In the genomic region with DNA sequence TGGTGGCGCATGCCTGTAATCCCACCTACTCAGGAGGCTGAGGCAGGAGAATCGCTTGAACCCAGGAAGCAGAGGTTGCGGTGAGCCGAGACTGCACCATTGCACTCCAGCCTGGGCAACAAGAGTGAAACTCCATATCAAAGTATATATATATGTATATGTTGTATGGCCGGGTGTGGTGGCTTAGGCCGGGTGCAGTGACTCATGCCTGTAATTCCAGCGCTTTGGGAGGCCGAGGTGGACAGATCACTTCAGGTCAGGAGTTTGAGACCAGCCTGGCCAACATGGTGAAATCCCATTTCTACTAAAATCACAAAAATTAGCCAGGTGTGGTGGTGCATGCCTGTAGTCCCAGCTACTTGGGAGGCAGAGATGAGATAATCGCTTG, we compare ENCODE assay signal across 2 cellular contexts. TPM values are rescaled to one million over a fixed set of nuclear protein-coding genes. Genes with fewer than 3 reads are reported as not detected.
"Had no signal": no experiment of that assay in that cellular context is flagged by ENCODE, and none has a peak within 500 bp of the region (broad histone marks: within the 10 kb centered on the region; RNA-seq: fewer than 3 reads in every experiment).

No MANE protein-coding gene starts in this region.

RNA-seq across cellular contexts. Expression of gene HES1, which starts 7.0 kb away (rescaled TPM):
- total RNA-seq: activated CD8-positive, alpha-beta T cell treated with anti-CD3 and anti-CD28 coated beads, Interleukin-2, amount 10 ng/mL, durations not matched to agents 7 days and 5 days; activated naive CD8-positive, alpha-beta T cell treated with anti-CD3 and anti-CD28 coated beads, Interleukin-2, amount 10 ng/mL, durations not matched to agents 7 days and 5 days had no signal
